In genomic region chr21:33299181-33299752, GRCh38 we compare ENCODE assay signal across 9 cellular contexts. TPM values are rescaled to one million over a fixed set of nuclear protein-coding genes. Genes with fewer than 3 reads are reported as not detected.
DNase-seq lines count a peak whose midpoint lies in the region; ATAC-seq and TF ChIP-seq lines count a peak whose summit lies in the region.
"Had no signal": no experiment of that assay in that cellular context is flagged by ENCODE, and none has a peak within 500 bp of the region (broad histone marks: within the 10 kb centered on the region; RNA-seq: fewer than 3 reads in every experiment).

No MANE protein-coding gene starts in this region.

- TF ChIP-seq CTCF in HL-60 (IDR thresholded peaks at IDR 0.05; ENCODE audit: insufficient read depth, low read length): no peak
- TF ChIP-seq CTCF in mucosa of descending colon (IDR thresholded peaks at IDR 0.05): no peak

- peak overlapping the region; percentile 12; the same call in 1 of the 2 replicates for H3K9ac ChIP-seq in BLaER1

- H3K27me3 ChIP-seq in BLaER1 (no peaks in the 10 kb centered on the region), HL-60 (ENCODE audit: insufficient read depth, poor library complexity, severe bottlenecking) (no peaks in the 10 kb centered on the region)
- H3K27me3 ChIP-seq: pancreas had no signal

- H3K9me3 ChIP-seq in BLaER1: no peaks in the 10 kb centered on the region
- no peaks in the 10 kb centered on the region for H3K9me3 ChIP-seq in mucosa of descending colon
- H3K9me3 ChIP-seq: pancreas had no signal

- H3K27me3 Mint-ChIP-seq in activated CD8-positive, alpha-beta T cell treated with anti-CD3 and anti-CD28 coated beads, Interleukin-2, amount 10 ng/mL, durations not matched to agents 7 days and 5 days (ENCODE audit: low read depth): no peaks in the 10 kb centered on the region

- H3K27ac ChIP-seq in BLaER1 (peak overlapping the region; percentile 88), HL-60 (replicated peaks) (no peak overlapping the region)

- intact Hi-C loops in mucosa of descending colon (cut with DNase I, micrococcal nuclease): no loop called here

- H3K4me3 Mint-ChIP-seq in activated CD8-positive, alpha-beta T cell treated with anti-CD3 and anti-CD28 coated beads, Interleukin-2, amount 10 ng/mL, durations not matched to agents 7 days and 5 days: no peak overlapping the region

- DNase-seq in HL-60 (ENCODE audit: low read depth in 1 of 2, low spot score in 1 of 2): peak; percentile 50 to 55
- DNase-seq in activated CD8-positive, alpha-beta T cell treated with anti-CD3 and anti-CD28 coated beads, Interleukin-2, amount 10 ng/mL, durations not matched to agents 7 days and 5 days: peak; percentile 59
- DNase-seq in mucosa of descending colon: peak in 1 of 3 donors; percentile 54
- no peak for DNase-seq in D341Med (ENCODE audit: low spot score)
- no peak for DNase-seq in G401 (ENCODE audit: low spot score)
- no peak for DNase-seq in C1 segment of cervical spinal cord (lab: John Stamatoyannopoulos, UW)
- DNase-seq: pancreas had no signal

- ATAC-seq in GM19324 (IDR thresholded peaks at IDR 0.05; ENCODE audit: low FRiP score, unreplicated experiment): peak; percentile 74
- peak; percentile 85 for ATAC-seq in activated CD8-positive, alpha-beta T cell treated with anti-CD3 and anti-CD28 coated beads, Interleukin-2, amount 10 ng/mL, durations not matched to agents 7 days and 5 days
- peak; percentile 72 for ATAC-seq in mucosa of descending colon

- peak overlapping the region; percentile 76 for H3K27ac Mint-ChIP-seq in activated CD8-positive, alpha-beta T cell treated with anti-CD3 and anti-CD28 coated beads, Interleukin-2, amount 10 ng/mL, durations not matched to agents 7 days and 5 days

- H3K9me3 Mint-ChIP-seq in activated CD8-positive, alpha-beta T cell treated with anti-CD3 and anti-CD28 coated beads, Interleukin-2, amount 10 ng/mL, durations not matched to agents 7 days and 5 days (ENCODE audit: insufficient read depth): no peaks in the 10 kb centered on the region

- H3K36me3 ChIP-seq in BLaER1: peaks cover 13% of the 10 kb centered on the region
- no peaks in the 10 kb centered on the region for H3K36me3 ChIP-seq in mucosa of descending colon (ENCODE audit: low read depth)
- H3K36me3 ChIP-seq: pancreas had no signal

- POLR2A ChIA-PET in activated CD8-positive, alpha-beta T cell treated with anti-CD3 and anti-CD28 coated beads, Interleukin-2, amount 10 ng/mL, durations not matched to agents 7 days and 5 days (lab: Charles Lee): interaction anchor here (0.6 to 1.3 kb wide), 2 partner anchors 16 to 26 kb away, joined by 3 read pairs; partner anchors contain the start of gene IFNAR1

- peaks cover 34% of the 10 kb centered on the region for H3K4me1 Mint-ChIP-seq in activated CD8-positive, alpha-beta T cell treated with anti-CD3 and anti-CD28 coated beads, Interleukin-2, amount 10 ng/mL, durations not matched to agents 7 days and 5 days (ENCODE audit: low read depth)

- no peaks in the 10 kb centered on the region for H4K20me1 ChIP-seq in BLaER1

- H3K4me1 ChIP-seq in BLaER1 (peaks cover 100% of the 10 kb centered on the region), mucosa of descending colon (ENCODE audit: low read depth) (peaks cover 25% of the 10 kb centered on the region)

- peak overlapping the region; percentile 70 for H3K4me2 ChIP-seq in BLaER1

- in situ Hi-C loops in G401 (cut with HindIII; ENCODE audit: low sequenced_read_pairs): no loop called here

- CTCF ChIA-PET in activated CD8-positive, alpha-beta T cell treated with anti-CD3 and anti-CD28 coated beads, Interleukin-2, amount 10 ng/mL, durations not matched to agents 7 days and 5 days (lab: Charles Lee): interaction anchor here (0.6 to 1.6 kb wide), 9 partner anchors 14 to 146 kb away, joined by 3 to 9 read pairs (median 4); partner anchors contain the start of gene IFNAR1

- peaks cover 26% of the 10 kb centered on the region for H3K36me3 Mint-ChIP-seq in activated CD8-positive, alpha-beta T cell treated with anti-CD3 and anti-CD28 coated beads, Interleukin-2, amount 10 ng/mL, durations not matched to agents 7 days and 5 days (ENCODE audit: low read depth)

- H3K4me3 ChIP-seq in BLaER1: no peak overlapping the region
- no peak overlapping the region for H3K4me3 ChIP-seq in HL-60 (replicated peaks; ENCODE audit: insufficient read depth, low read length)
- no peak overlapping the region for H3K4me3 ChIP-seq in mucosa of descending colon
- H3K4me3 ChIP-seq: pancreas had no signal

RNA-seq across cellular contexts. Expression of gene IFNAR1, which starts 25.5 kb away (rescaled TPM):
- 10 to 100 TPM; 32.5 to 35.4 TPM for total RNA-seq in activated CD8-positive, alpha-beta T cell treated with anti-CD3 and anti-CD28 coated beads, Interleukin-2, amount 10 ng/mL, durations not matched to agents 7 days and 5 days
- total RNA-seq in mucosa of descending colon: 10 to 100 TPM; 41.9 to 49.5 (median 43.3) TPM
- total RNA-seq in G401 (2014; rRNA removed; shearing (Covaris generic)): 2.2 and 3.4 TPM in 2 replicates

RNA-seq across cellular contexts. Expression of gene IL10RB, which starts 33.1 kb away (rescaled TPM):
- 10 to 100 TPM; 37.1 to 44.2 TPM for total RNA-seq in activated CD8-positive, alpha-beta T cell treated with anti-CD3 and anti-CD28 coated beads, Interleukin-2, amount 10 ng/mL, durations not matched to agents 7 days and 5 days
- 100 to 1,000 TPM in 1 of 3 donors, 10 to 100 TPM in 2; 45.3 to 100 (median 77.0) TPM for total RNA-seq in mucosa of descending colon
- total RNA-seq in G401 (2014; rRNA removed; shearing (Covaris generic)): 16.6 and 16.7 TPM in 2 replicates

Comparison
In these comparisons a context has a peak if more than half of its experiments do, and no peak if none do; other contexts are left out.
1. DNase-seq: peak in HL-60 (2 of 2) and activated CD8-positive, alpha-beta T cell treated with anti-CD3 and anti-CD28 coated beads, Interleukin-2, amount 10 ng/mL, durations not matched to agents 7 days and 5 days (single experiment); none in D341Med (single experiment), G401 (single experiment) and C1 segment of cervical spinal cord (0 of 14).
2. Peak in every context shown above with its lines, with median percentiles within 50 percentile points of each other: ATAC-seq.